In the genomic region with DNA sequence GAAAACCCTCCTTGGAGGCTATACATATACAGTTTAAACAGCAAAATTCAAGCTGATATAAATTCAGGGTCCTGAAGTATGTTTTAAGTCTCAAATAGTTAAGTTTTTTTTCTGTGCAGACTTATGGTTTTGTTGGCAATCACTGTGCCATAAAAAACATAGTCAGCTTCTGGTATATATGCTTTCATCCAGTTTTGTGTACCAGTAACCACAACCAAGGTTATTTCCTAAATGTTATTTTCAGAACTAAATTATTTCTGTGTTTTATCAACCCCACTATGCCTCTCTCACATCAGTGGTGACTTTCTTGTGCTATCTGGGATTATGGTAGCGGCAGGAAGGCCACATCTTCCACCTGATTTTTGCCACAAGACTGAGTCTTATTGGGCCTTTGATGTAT, we compare ENCODE assay signal across 8 cellular contexts.
"Had no signal": no experiment of that assay in that cellular context is flagged by ENCODE, and none has a peak within 500 bp of the region (broad histone marks: within the 10 kb centered on the region; RNA-seq: fewer than 3 reads in every experiment).

No MANE protein-coding gene starts in this region.

- DNase-seq: IMR-90, Karpas-422, KBM-7, KG1 had no signal

- FAIRE-seq: HepG2, HTR-8/SVneo, K562 had no signal

- H3K27ac ChIP-seq: HL-60 had no signal

- ATAC-seq: HepG2, K562 had no signal

- H3K4me3 ChIP-seq: K562 had no signal
